Comparison of ENCODE assay signal across 9 cellular contexts in the genomic region with DNA sequence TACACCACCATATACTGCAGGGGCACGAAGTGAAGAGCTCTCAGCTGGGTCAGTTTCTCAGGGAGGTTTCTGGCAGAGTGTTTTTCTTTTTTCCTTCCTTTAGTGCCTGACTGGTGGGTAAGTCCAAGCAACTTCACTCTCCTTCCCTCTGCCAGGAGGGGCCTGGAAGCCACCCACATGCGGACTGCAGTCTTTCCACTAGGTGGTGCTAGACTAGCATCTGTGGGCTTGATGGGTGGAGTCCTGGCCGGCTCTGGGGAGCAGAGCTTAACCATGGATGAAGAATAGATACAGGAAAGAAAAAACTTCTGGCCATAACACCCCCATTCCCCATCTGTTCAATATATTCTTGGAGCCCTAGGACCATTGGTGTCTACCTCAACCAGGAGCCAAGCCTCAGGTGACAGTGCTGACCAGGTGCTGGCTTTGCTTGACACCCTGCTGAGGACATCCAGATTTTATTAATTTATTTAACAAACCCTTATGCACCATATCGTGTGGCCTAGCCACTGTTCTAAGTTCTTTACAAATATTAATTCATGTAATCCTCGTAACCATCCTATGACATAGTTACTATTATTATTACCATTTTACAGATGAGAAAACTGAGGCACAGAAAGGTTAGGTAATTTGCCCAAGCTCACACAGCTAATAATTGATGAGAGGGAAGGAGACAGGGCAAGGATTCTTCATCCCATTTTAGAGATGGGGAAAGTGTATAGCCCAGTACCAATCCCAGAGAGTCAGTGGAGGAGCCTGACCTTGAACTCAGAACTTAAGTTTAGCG.
DNase-seq lines count a peak whose midpoint lies in the region; ATAC-seq, FAIRE-seq and TF ChIP-seq lines count a peak whose summit lies in the region.
"Had no signal": no experiment of that assay in that cellular context is flagged by ENCODE, and none has a peak within 500 bp of the region (broad histone marks: within the 10 kb centered on the region; RNA-seq: fewer than 3 reads in every experiment).

No MANE protein-coding gene starts in this region.

- no peaks in the 10 kb centered on the region for H3K4me1 ChIP-seq in A549

- H3K27ac Mint-ChIP-seq in T-cell: no peak overlapping the region
- H3K27ac Mint-ChIP-seq: natural killer cell treated with Interleukin-12 subunit alpha and Interleukin-12 subunit beta and Interleukin-15 and Interleukin-18, amount 100 ng/mL, for 72 hours had no signal

- H3K36me3 Mint-ChIP-seq in T-cell: no peaks in the 10 kb centered on the region
- H3K36me3 Mint-ChIP-seq: natural killer cell treated with Interleukin-12 subunit alpha and Interleukin-12 subunit beta and Interleukin-15 and Interleukin-18, amount 100 ng/mL, for 72 hours had no signal

- no peak overlapping the region for H3K4me2 ChIP-seq in A549

- H3K4me3 Mint-ChIP-seq in T-cell: no peak overlapping the region
- H3K4me3 Mint-ChIP-seq: natural killer cell treated with Interleukin-12 subunit alpha and Interleukin-12 subunit beta and Interleukin-15 and Interleukin-18, amount 100 ng/mL, for 72 hours had no signal

- DNase-seq in A549 (ENCODE audit: low read depth in 1 of 2, low spot score in 1 of 2): peak; percentile 63 to 75
- DNase-seq in GM10248 (ENCODE audit: extremely low spot score): peak; percentile 76
- peak; percentile 70 for DNase-seq in NCI-H1694 (lab: John Stamatoyannopoulos, UW)
- peak in 21 of 34 experiments; percentile 3 to 30 (median 11) for DNase-seq in T-cell
- peak; percentile 9 to 54 for DNase-seq in dermis microvascular lymphatic vessel endothelial cell (ENCODE audit: low read depth in 2 of 2)
- DNase-seq in middle frontal gyrus (ENCODE audit: extremely low spot score, low spot score): peak; percentile 47
- peak; percentile 47 for DNase-seq in urothelium cell line (ENCODE audit: low spot score)

- H3K27ac ChIP-seq in A549: no peak overlapping the region

- no peak for TF ChIP-seq EP300 in A549 (IDR thresholded peaks at IDR 0.05)

- TF ChIP-seq CTCF in A549 (IDR thresholded peaks at IDR 0.05) (peak; percentile 47), GM10248 (IDR thresholded peaks at IDR 0.05; ENCODE audit: control extremely low read depth, extremely low read depth, low read depth, missing control alignments) (peak; percentile 76)

- peak; percentile 35 to 68; a peak in 4 of 5 replicates for TF ChIP-seq RAD21 in A549 (conservative IDR thresholded peaks at IDR 0.05 in 1 of 2, IDR thresholded peaks at IDR 0.05 in 1 of 2)

- peaks cover 0 to 8% of the 10 kb centered on the region in 2 donors for H3K27me3 Mint-ChIP-seq in T-cell

- no peaks in the 10 kb centered on the region for H3K9me3 ChIP-seq in A549

- ATAC-seq in A549 (peak; percentile 82 to 96), T-cell (replicated peaks in 1 of 4) (peak in 1 of 4 experiments; percentile 43), GM21786 (IDR thresholded peaks at IDR 0.05; ENCODE audit: unreplicated experiment) (no peak)

- H3K9me3 Mint-ChIP-seq in T-cell: no peaks in the 10 kb centered on the region
- H3K9me3 Mint-ChIP-seq: natural killer cell treated with Interleukin-12 subunit alpha and Interleukin-12 subunit beta and Interleukin-15 and Interleukin-18, amount 100 ng/mL, for 72 hours had no signal

- no peak overlapping the region for H3K4me3 ChIP-seq in A549

- FAIRE-seq in A549 (lab: Jason Lieb, UNC): no peak
- no peak for FAIRE-seq in urothelium cell line (lab: Jason Lieb, UNC)

- no peak for TF ChIP-seq POLR2A in A549 (IDR thresholded peaks at IDR 0.05; ENCODE audit: low read length)

- 20% methylated on average over 6 of the region's 6 CpGs for WGBS in A549 (ENCODE audit: missing lambda C conversion rate)

- POLR2A ChIA-PET in A549 (lab: Yijun Ruan, JAX): no interaction called here
- POLR2A ChIA-PET in GM10248 (lab: Yijun Ruan, JAX): no interaction called here
- POLR2A ChIA-PET in T-cell (lab: Charles Lee): no interaction called here

- CTCF ChIA-PET in A549 (lab: Yijun Ruan, JAX) (interaction anchor here (0.6 to 5.0 kb wide), 5 partner anchors 12 to 826 kb away, joined by 3 to 23 read pairs (median 4); no protein-coding TSS in a partner anchor), GM10248 (lab: Yijun Ruan, JAX) (interaction anchor here (0.9 to 2.8 kb wide), 8 partner anchors 10 to 825 kb away, joined by 3 to 12 read pairs (median 6); no protein-coding TSS in a partner anchor), T-cell (lab: Charles Lee) (no interaction called here)

- peaks cover 6 to 26% (median 20%) of the 10 kb centered on the region in 3 donors for H3K4me1 Mint-ChIP-seq in T-cell

TF ChIP-seq in A549, 52 proteins besides CTCF, POLR2A, EP300 and RAD21:
- TF ChIP-seq SMC3 (IDR thresholded peaks at IDR 0.05): 0 out of 3 replicates have a peak, but pooled peaks have one; percentile 21
- TF ChIP-seq, protein P1, sequence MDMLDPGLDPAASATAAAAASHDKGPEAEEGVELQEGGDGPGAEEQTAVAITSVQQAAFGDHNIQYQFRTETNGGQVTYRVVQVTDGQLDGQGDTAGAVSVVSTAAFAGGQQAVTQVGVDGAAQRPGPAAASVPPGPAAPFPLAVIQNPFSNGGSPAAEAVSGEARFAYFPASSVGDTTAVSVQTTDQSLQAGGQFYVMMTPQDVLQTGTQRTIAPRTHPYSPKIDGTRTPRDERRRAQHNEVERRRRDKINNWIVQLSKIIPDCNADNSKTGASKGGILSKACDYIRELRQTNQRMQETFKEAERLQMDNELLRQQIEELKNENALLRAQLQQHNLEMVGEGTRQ (IDR thresholded peaks at IDR 0.05): no peak

Comparison
In these comparisons a context has a peak if more than half of its experiments do, and no peak if none do; other contexts are left out.
1. DNase-seq: peak in every context shown above with its lines; median percentile 76 in GM10248; 70 in NCI-H1694; 69 in A549; 47 in middle frontal gyrus; 47 in urothelium cell line; 32 in dermis microvascular lymphatic vessel endothelial cell; 11 in T-cell.
2. CTCF ChIA-PET loops: an anchor here in A549 (0.6 to 5.0 kb wide) and GM10248 (0.9 to 2.8 kb wide); none called in T-cell.